ENCODE assay signal across 8 cellular contexts in genomic region chr4:117085185-117085701, GRCh38. TPM values are rescaled to one million over a fixed set of nuclear protein-coding genes. Genes with fewer than 3 reads are reported as not detected.
A peak's percentile ranks its signal among the peaks of the same experiment; 100 is the strongest.
DNase-seq lines count a peak whose midpoint lies in the region; ATAC-seq and TF ChIP-seq lines count a peak whose summit lies in the region.

Gene TRAM1L1, minus strand, starts transcription at chr4:117085576. Its CDS starts 183 bp downstream, at chr4:117085393.

- no peak within 1 kb of the TSS for H3K27ac Mint-ChIP-seq in activated CD4-positive, alpha-beta memory T cell treated with anti-CD3 and anti-CD28 coated beads for 36 hours
- H3K27ac Mint-ChIP-seq in activated CD4-positive, alpha-beta memory T cell treated with anti-CD3 and anti-CD28 coated beads, Interleukin-2, amount 10 ng/mL, durations not matched to agents 7 days and 5 days, result no peak within 1 kb of the TSS
- no peak within 1 kb of the TSS for H3K27ac Mint-ChIP-seq in naive thymus-derived CD8-positive, alpha-beta T cell
- no peak within 1 kb of the TSS for H3K27ac Mint-ChIP-seq in natural killer cell treated with Interleukin-12 subunit alpha and Interleukin-12 subunit beta and Interleukin-15 and Interleukin-18, amount 100 ng/mL, for 72 hours

- intact Hi-C loops in activated CD4-positive, alpha-beta memory T cell treated with anti-CD3 and anti-CD28 coated beads for 36 hours (cut with micrococcal nuclease), result no loop called here

- peak; percentile 33 for TF ChIP-seq CTCF in foreskin keratinocyte (conservative IDR thresholded peaks at IDR 0.05)

- H3K27me3 ChIP-seq in foreskin keratinocyte, result no peaks in the 10 kb centered on the region
- no peaks in the 10 kb centered on the region for H3K27me3 ChIP-seq in effector memory CD4-positive, alpha-beta T cell (replicated peaks; ENCODE audit: control insufficient read depth, insufficient read depth, low read length, poor library complexity, severe bottlenecking)

- H3K27me3 Mint-ChIP-seq in activated CD4-positive, alpha-beta memory T cell treated with anti-CD3 and anti-CD28 coated beads for 36 hours, result no peaks in the 10 kb centered on the region
- no peaks in the 10 kb centered on the region for H3K27me3 Mint-ChIP-seq in activated CD4-positive, alpha-beta memory T cell treated with anti-CD3 and anti-CD28 coated beads, Interleukin-2, amount 10 ng/mL, durations not matched to agents 7 days and 5 days
- peaks cover 5 to 14% (median 9%) of the 10 kb centered on the region in 5 donors for H3K27me3 Mint-ChIP-seq in naive thymus-derived CD8-positive, alpha-beta T cell
- H3K27me3 Mint-ChIP-seq in natural killer cell treated with Interleukin-12 subunit alpha and Interleukin-12 subunit beta and Interleukin-15 and Interleukin-18, amount 100 ng/mL, for 72 hours, result no peaks in the 10 kb centered on the region

- H3K4me1 Mint-ChIP-seq in activated CD4-positive, alpha-beta memory T cell treated with anti-CD3 and anti-CD28 coated beads for 36 hours (ENCODE audit: low read depth), result no peaks in the 10 kb centered on the region
- H3K4me1 Mint-ChIP-seq in activated CD4-positive, alpha-beta memory T cell treated with anti-CD3 and anti-CD28 coated beads, Interleukin-2, amount 10 ng/mL, durations not matched to agents 7 days and 5 days, result no peaks in the 10 kb centered on the region
- peaks cover 0 to 6% (median 3%) of the 10 kb centered on the region in 4 donors for H3K4me1 Mint-ChIP-seq in naive thymus-derived CD8-positive, alpha-beta T cell
- no peaks in the 10 kb centered on the region for H3K4me1 Mint-ChIP-seq in natural killer cell treated with Interleukin-12 subunit alpha and Interleukin-12 subunit beta and Interleukin-15 and Interleukin-18, amount 100 ng/mL, for 72 hours (ENCODE audit: low read depth in 2 of 2)

- peaks cover 4% of the 10 kb centered on the region for H3K4me1 ChIP-seq in foreskin keratinocyte
- H3K4me1 ChIP-seq in effector memory CD4-positive, alpha-beta T cell (ENCODE audit: control insufficient read depth, insufficient read depth, low read length, poor library complexity, severe bottlenecking), result no peaks in the 10 kb centered on the region

- H3K36me3 ChIP-seq in effector memory CD4-positive, alpha-beta T cell (ENCODE audit: control insufficient read depth, insufficient read depth, low read length), result no peaks in the 10 kb centered on the region

- CTCF ChIA-PET in activated CD4-positive, alpha-beta memory T cell treated with anti-CD3 and anti-CD28 coated beads for 36 hours (lab: Charles Lee), result no interaction called here
- CTCF ChIA-PET in activated CD4-positive, alpha-beta memory T cell treated with anti-CD3 and anti-CD28 coated beads, Interleukin-2, amount 10 ng/mL, durations not matched to agents 7 days and 5 days (lab: Charles Lee), result no interaction called here

- POLR2A ChIA-PET in activated CD4-positive, alpha-beta memory T cell treated with anti-CD3 and anti-CD28 coated beads for 36 hours (lab: Charles Lee), result no interaction called here
- POLR2A ChIA-PET in activated CD4-positive, alpha-beta memory T cell treated with anti-CD3 and anti-CD28 coated beads, Interleukin-2, amount 10 ng/mL, durations not matched to agents 7 days and 5 days (lab: Charles Lee), result no interaction called here
- POLR2A ChIA-PET in naive thymus-derived CD8-positive, alpha-beta T cell (lab: Charles Lee), result no interaction called here

- ATAC-seq in foreskin keratinocyte, result peak; percentile 91
- ATAC-seq in naive thymus-derived CD8-positive, alpha-beta T cell, result no peak
- ATAC-seq in natural killer cell treated with Interleukin-12 subunit alpha and Interleukin-12 subunit beta and Interleukin-15 and Interleukin-18, amount 100 ng/mL, for 72 hours, result no peak

- H3K9me3 ChIP-seq in effector memory CD4-positive, alpha-beta T cell (ENCODE audit: control insufficient read depth, low read length), result no peaks in the 10 kb centered on the region

- no peak within 1 kb of the TSS for H3K4me3 Mint-ChIP-seq in activated CD4-positive, alpha-beta memory T cell treated with anti-CD3 and anti-CD28 coated beads for 36 hours
- H3K4me3 Mint-ChIP-seq in activated CD4-positive, alpha-beta memory T cell treated with anti-CD3 and anti-CD28 coated beads, Interleukin-2, amount 10 ng/mL, durations not matched to agents 7 days and 5 days, result no peak within 1 kb of the TSS
- H3K4me3 Mint-ChIP-seq in naive thymus-derived CD8-positive, alpha-beta T cell, result peak within 1 kb of the TSS in 6 of 10 donors; percentile 3 to 59 (median 24)
- H3K4me3 Mint-ChIP-seq in natural killer cell treated with Interleukin-12 subunit alpha and Interleukin-12 subunit beta and Interleukin-15 and Interleukin-18, amount 100 ng/mL, for 72 hours, result no peak within 1 kb of the TSS

- H3K27ac ChIP-seq in foreskin keratinocyte, result peak within 1 kb of the TSS; percentile 20
- no peak within 1 kb of the TSS for H3K27ac ChIP-seq in effector memory CD4-positive, alpha-beta T cell (ENCODE audit: insufficient read depth, low read length, poor library complexity, severe bottlenecking)

- peaks cover 3% of the 10 kb centered on the region for H3K9me3 Mint-ChIP-seq in activated CD4-positive, alpha-beta memory T cell treated with anti-CD3 and anti-CD28 coated beads for 36 hours
- no peaks in the 10 kb centered on the region for H3K9me3 Mint-ChIP-seq in activated CD4-positive, alpha-beta memory T cell treated with anti-CD3 and anti-CD28 coated beads, Interleukin-2, amount 10 ng/mL, durations not matched to agents 7 days and 5 days
- H3K9me3 Mint-ChIP-seq in naive thymus-derived CD8-positive, alpha-beta T cell, result peaks cover 0 to 12% (median 5%) of the 10 kb centered on the region in 9 donors
- H3K9me3 Mint-ChIP-seq in natural killer cell treated with Interleukin-12 subunit alpha and Interleukin-12 subunit beta and Interleukin-15 and Interleukin-18, amount 100 ng/mL, for 72 hours, result peaks cover 8% of the 10 kb centered on the region

- DNase-seq in activated CD4-positive, alpha-beta memory T cell treated with anti-CD3 and anti-CD28 coated beads for 36 hours, result peak; percentile 11
- DNase-seq in activated CD4-positive, alpha-beta memory T cell treated with anti-CD3 and anti-CD28 coated beads, Interleukin-2, amount 10 ng/mL, durations not matched to agents 7 days and 5 days, result no peak
- DNase-seq in LoVo (ENCODE audit: low spot score) (peak; percentile 78), foreskin keratinocyte (peak; percentile 31 to 58)
- peak; percentile 1 to 5 for DNase-seq in activated CD4-positive, alpha-beta T cell treated with anti-CD3 and anti-CD28 coated beads, Interleukin-2, amount 50 U/mL, for 48 hours
- DNase-seq in naive thymus-derived CD8-positive, alpha-beta T cell, result no peak
- no peak for DNase-seq in natural killer cell treated with Interleukin-12 subunit alpha and Interleukin-12 subunit beta and Interleukin-15 and Interleukin-18, amount 100 ng/mL, for 72 hours (ENCODE audit: low spot score)
- DNase-seq in effector memory CD4-positive, alpha-beta T cell, result no peak

- no peaks in the 10 kb centered on the region for H3K36me3 Mint-ChIP-seq in activated CD4-positive, alpha-beta memory T cell treated with anti-CD3 and anti-CD28 coated beads for 36 hours
- no peaks in the 10 kb centered on the region for H3K36me3 Mint-ChIP-seq in activated CD4-positive, alpha-beta memory T cell treated with anti-CD3 and anti-CD28 coated beads, Interleukin-2, amount 10 ng/mL, durations not matched to agents 7 days and 5 days (ENCODE audit: low read depth)
- peaks cover 0 to 8% (median 0%) of the 10 kb centered on the region in 3 donors for H3K36me3 Mint-ChIP-seq in naive thymus-derived CD8-positive, alpha-beta T cell
- no peaks in the 10 kb centered on the region for H3K36me3 Mint-ChIP-seq in natural killer cell treated with Interleukin-12 subunit alpha and Interleukin-12 subunit beta and Interleukin-15 and Interleukin-18, amount 100 ng/mL, for 72 hours

- H3K4me3 ChIP-seq in effector memory CD4-positive, alpha-beta T cell (ENCODE audit: insufficient read depth, low read depth, low read length, poor library complexity, severe bottlenecking), result no peak within 1 kb of the TSS

RNA-seq across cellular contexts. Expression of gene TRAM1L1, which starts in this region (rescaled TPM):
- not detected for total RNA-seq in activated CD4-positive, alpha-beta memory T cell treated with anti-CD3 and anti-CD28 coated beads for 36 hours
- total RNA-seq in activated CD4-positive, alpha-beta memory T cell treated with anti-CD3 and anti-CD28 coated beads, Interleukin-2, amount 10 ng/mL, durations not matched to agents 7 days and 5 days, result not detected
- 1.2 and 1.3 TPM in 2 replicates for total RNA-seq in foreskin keratinocyte
- polyA plus RNA-seq in foreskin keratinocyte, result 0.67 and 0.74 TPM in 2 replicates
- total RNA-seq in naive thymus-derived CD8-positive, alpha-beta T cell, result not detected
- not detected for polyA plus RNA-seq in naive thymus-derived CD8-positive, alpha-beta T cell
- not detected for total RNA-seq in natural killer cell treated with Interleukin-12 subunit alpha and Interleukin-12 subunit beta and Interleukin-15 and Interleukin-18, amount 100 ng/mL, for 72 hours

Comparison
In these comparisons a context has a peak if more than half of its experiments do, and no peak if none do; other contexts are left out.
1. Peak in DNase-seq in activated CD4-positive, alpha-beta memory T cell treated with anti-CD3 and anti-CD28 coated beads for 36 hours; RNA of the gene not detected or under 1 TPM.
2. DNase-seq: peak in LoVo (single experiment), activated CD4-positive, alpha-beta T cell treated with anti-CD3 and anti-CD28 coated beads, Interleukin-2, amount 50 U/mL, for 48 hours (2 of 2) and foreskin keratinocyte (2 of 2); none in activated CD4-positive, alpha-beta memory T cell treated with anti-CD3 and anti-CD28 coated beads, Interleukin-2, amount 10 ng/mL, durations not matched to agents 7 days and 5 days (single experiment), naive thymus-derived CD8-positive, alpha-beta T cell (0 of 10), natural killer cell treated with Interleukin-12 subunit alpha and Interleukin-12 subunit beta and Interleukin-15 and Interleukin-18, amount 100 ng/mL, for 72 hours (single experiment) and effector memory CD4-positive, alpha-beta T cell (0 of 3).
3. H3K4me3 Mint-ChIP-seq: peak in naive thymus-derived CD8-positive, alpha-beta T cell (6 of 10); none in activated CD4-positive, alpha-beta memory T cell treated with anti-CD3 and anti-CD28 coated beads for 36 hours (single experiment), activated CD4-positive, alpha-beta memory T cell treated with anti-CD3 and anti-CD28 coated beads, Interleukin-2, amount 10 ng/mL, durations not matched to agents 7 days and 5 days (single experiment) and natural killer cell treated with Interleukin-12 subunit alpha and Interleukin-12 subunit beta and Interleukin-15 and Interleukin-18, amount 100 ng/mL, for 72 hours (single experiment).